10 cellular contexts compared by ENCODE assay signal in the genomic region with DNA sequence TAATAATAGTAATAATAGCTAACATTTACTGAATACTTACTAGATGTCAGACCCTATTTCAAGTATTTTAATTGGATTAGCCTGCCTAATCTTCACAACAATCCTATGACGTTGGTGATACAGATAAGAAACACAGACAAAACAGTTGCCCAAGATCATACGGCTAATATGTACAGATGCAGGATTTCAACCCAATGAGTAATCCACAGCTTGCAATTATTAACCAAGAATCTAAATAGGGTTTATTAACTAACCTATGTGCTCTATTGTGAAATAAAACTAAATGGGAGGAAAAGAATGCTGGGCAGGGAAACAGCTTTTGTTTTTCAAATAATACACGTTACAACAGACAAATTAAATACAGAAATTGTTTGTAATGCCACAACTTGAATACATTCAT. TPM values are rescaled to one million over a fixed set of nuclear protein-coding genes. Genes with fewer than 3 reads are reported as not detected.
DNase-seq lines count a peak whose midpoint lies in the region; ATAC-seq, FAIRE-seq and TF ChIP-seq lines count a peak whose summit lies in the region.
"Had no signal": no experiment of that assay in that cellular context is flagged by ENCODE, and none has a peak within 500 bp of the region (broad histone marks: within the 10 kb centered on the region; RNA-seq: fewer than 3 reads in every experiment).

No MANE protein-coding gene starts in this region.

- H4K5ac ChIP-seq in H9 (ENCODE audit: insufficient read length, low read depth, low read length) = no peak overlapping the region

- no peaks in the 10 kb centered on the region for H3K36me3 Mint-ChIP-seq in H9 (ENCODE audit: insufficient read depth in 1 of 3, low read depth in 3 of 3)
- H3K36me3 Mint-ChIP-seq: natural killer cell had no signal

- peaks cover 2% of the 10 kb centered on the region for H3K23me2 ChIP-seq in H9 (ENCODE audit: insufficient read length, low read depth, low read length, poor library complexity, severe bottlenecking)

- H2BK5ac ChIP-seq in H9 (ENCODE audit: insufficient read length, low read length) = no peak overlapping the region

- no peaks in the 10 kb centered on the region for H3K9me3 ChIP-seq in H9 (ENCODE audit: control insufficient read depth, low read depth, low read length)

- no peak overlapping the region for H3K27ac ChIP-seq in foreskin keratinocyte
- H3K27ac ChIP-seq in H9 (ENCODE audit: insufficient read length, low read depth, low read length) = no peak overlapping the region

- no peak overlapping the region for H3K56ac ChIP-seq in H9 (ENCODE audit: insufficient read length, low read depth, low read length)

- no peak overlapping the region for H3K4ac ChIP-seq in H9 (ENCODE audit: low read depth, low read length)

- no peak overlapping the region for H3K4me2 ChIP-seq in H9 (ENCODE audit: insufficient read depth, insufficient read length, low read length)

- H3K79me1 ChIP-seq in H9 (ENCODE audit: insufficient read depth, low read depth, low read length, poor library complexity, severe bottlenecking) = no peaks in the 10 kb centered on the region

- peaks cover 3% of the 10 kb centered on the region for H4K20me1 ChIP-seq in H9 (ENCODE audit: control insufficient read depth, insufficient read depth, insufficient read length)

- H3K9ac ChIP-seq in H9 (ENCODE audit: extremely low read depth, insufficient read length, low read length) = no peak overlapping the region

- DNase-seq in D721Med (ENCODE audit: insufficient read length, low spot score) = no peak
- peak; percentile 23 for DNase-seq in HuH-7 (ENCODE audit: low spot score)
- DNase-seq in foreskin keratinocyte = peak; percentile 67 to 70
- no peak for DNase-seq in H9
- DNase-seq in cerebellar nuclear complex (lab: John Stamatoyannopoulos, UW) = no peak
- no peak for DNase-seq in Kasumi-1 (lab: John Stamatoyannopoulos, UW)
- DNase-seq in NCI-H1436 (lab: John Stamatoyannopoulos, UW) = no peak
- DNase-seq: natural killer cell, NCI-H446 had no signal

- H4K91ac ChIP-seq in H9 (ENCODE audit: insufficient read length, low read depth, low read length) = no peak overlapping the region

- no peak overlapping the region for H3K18ac ChIP-seq in H9 (ENCODE audit: insufficient read length, low read depth, low read length)

- no peaks in the 10 kb centered on the region for H3K79me2 ChIP-seq in H9 (ENCODE audit: insufficient read depth, low read length)

- no peak overlapping the region for H3T11ph ChIP-seq in H9 (ENCODE audit: low read length)

- H3K4me1 ChIP-seq in foreskin keratinocyte = no peaks in the 10 kb centered on the region
- H3K4me1 ChIP-seq in H9 (ENCODE audit: insufficient read depth, low read length) = no peaks in the 10 kb centered on the region

- ATAC-seq in GM21825 (IDR thresholded peaks at IDR 0.05; ENCODE audit: unreplicated experiment) (peak; percentile 58), foreskin keratinocyte (peak; percentile 41)
- ATAC-seq: natural killer cell had no signal

- no peak overlapping the region for H2AFZ ChIP-seq in H9 (ENCODE audit: low read length)

- H2BK120ac ChIP-seq in H9 (ENCODE audit: low read depth, low read length, poor library complexity, severe bottlenecking) = no peak overlapping the region

- H2BK15ac ChIP-seq in H9 (ENCODE audit: low read depth, low read length) = no peak overlapping the region

- no peaks in the 10 kb centered on the region for H3K4me1 Mint-ChIP-seq in H9

- no peak overlapping the region for H2BK12ac ChIP-seq in H9 (ENCODE audit: insufficient read length, low read depth, low read length)

- no peak overlapping the region for H3K23ac ChIP-seq in H9 (ENCODE audit: insufficient read length, low read depth, low read length)

- no peaks in the 10 kb centered on the region for H3K27me3 ChIP-seq in foreskin keratinocyte
- H3K27me3 ChIP-seq in H9 (ENCODE audit: insufficient read depth, low read length) = no peaks in the 10 kb centered on the region

- H3K27me3 Mint-ChIP-seq in H9 (ENCODE audit: low read depth) = no peaks in the 10 kb centered on the region

- H3K9me3 Mint-ChIP-seq in H9 = no peaks in the 10 kb centered on the region
- H3K9me3 Mint-ChIP-seq: natural killer cell had no signal

- no peak overlapping the region for H2BK20ac ChIP-seq in H9 (ENCODE audit: low read depth, low read length, poor library complexity, severe bottlenecking)

- no CpG with 5 or more reads among the region's 3 CpGs for WGBS in H9 (ENCODE audit: extremely low coverage, insufficient read length, low lambda C conversion rate)

- H4K8ac ChIP-seq in H9 (replicated peaks; ENCODE audit: insufficient read length, low read depth, low read length) = no peak overlapping the region

- peak; percentile 87 for FAIRE-seq in D721Med (lab: Jason Lieb, UNC)

- no peak overlapping the region for H3K4me3 Mint-ChIP-seq in H9
- H3K4me3 Mint-ChIP-seq: natural killer cell had no signal

- no peak overlapping the region for H2AK5ac ChIP-seq in H9 (ENCODE audit: insufficient read length, low read length)

- no peak overlapping the region for H3K27ac Mint-ChIP-seq in H9
- H3K27ac Mint-ChIP-seq: natural killer cell had no signal

- no peak overlapping the region for H3K14ac ChIP-seq in H9 (ENCODE audit: insufficient read depth, low read length)

- TF ChIP-seq CTCF in D721Med (IDR thresholded peaks at IDR 0.05; ENCODE audit: insufficient read depth, missing control alignments) (no peak), foreskin keratinocyte (conservative IDR thresholded peaks at IDR 0.05) (no peak), H9 (conservative IDR thresholded peaks at IDR 0.05) (no peak)

RNA-seq across cellular contexts. Expression of gene FBXO8, which starts 23.4 kb away (rescaled TPM):
- 14.1 and 15.7 TPM in 2 replicates for total RNA-seq in foreskin keratinocyte
- 7.3 and 8.3 TPM in 2 replicates for polyA plus RNA-seq in foreskin keratinocyte
- 8.9 and 9.0 TPM in 2 replicates for total RNA-seq in H9 (2021)

RNA-seq across cellular contexts. Expression of gene CEP44, which starts 23.6 kb away (rescaled TPM):
- total RNA-seq in foreskin keratinocyte = 12.1 and 12.6 TPM in 2 replicates
- 2.4 and 3.2 TPM in 2 replicates for polyA plus RNA-seq in foreskin keratinocyte
- total RNA-seq in H9 (2021) = 15.3 and 16.5 TPM in 2 replicates

Comparison
In these comparisons a context has a peak if more than half of its experiments do, and no peak if none do; other contexts are left out.
1. DNase-seq: peak in HuH-7 (single experiment) and foreskin keratinocyte (2 of 2); none in D721Med (single experiment), H9 (single experiment), cerebellar nuclear complex (0 of 2), Kasumi-1 (0 of 2) and NCI-H1436 (single experiment).